8 cellular contexts compared by ENCODE assay signal in the genomic region with DNA sequence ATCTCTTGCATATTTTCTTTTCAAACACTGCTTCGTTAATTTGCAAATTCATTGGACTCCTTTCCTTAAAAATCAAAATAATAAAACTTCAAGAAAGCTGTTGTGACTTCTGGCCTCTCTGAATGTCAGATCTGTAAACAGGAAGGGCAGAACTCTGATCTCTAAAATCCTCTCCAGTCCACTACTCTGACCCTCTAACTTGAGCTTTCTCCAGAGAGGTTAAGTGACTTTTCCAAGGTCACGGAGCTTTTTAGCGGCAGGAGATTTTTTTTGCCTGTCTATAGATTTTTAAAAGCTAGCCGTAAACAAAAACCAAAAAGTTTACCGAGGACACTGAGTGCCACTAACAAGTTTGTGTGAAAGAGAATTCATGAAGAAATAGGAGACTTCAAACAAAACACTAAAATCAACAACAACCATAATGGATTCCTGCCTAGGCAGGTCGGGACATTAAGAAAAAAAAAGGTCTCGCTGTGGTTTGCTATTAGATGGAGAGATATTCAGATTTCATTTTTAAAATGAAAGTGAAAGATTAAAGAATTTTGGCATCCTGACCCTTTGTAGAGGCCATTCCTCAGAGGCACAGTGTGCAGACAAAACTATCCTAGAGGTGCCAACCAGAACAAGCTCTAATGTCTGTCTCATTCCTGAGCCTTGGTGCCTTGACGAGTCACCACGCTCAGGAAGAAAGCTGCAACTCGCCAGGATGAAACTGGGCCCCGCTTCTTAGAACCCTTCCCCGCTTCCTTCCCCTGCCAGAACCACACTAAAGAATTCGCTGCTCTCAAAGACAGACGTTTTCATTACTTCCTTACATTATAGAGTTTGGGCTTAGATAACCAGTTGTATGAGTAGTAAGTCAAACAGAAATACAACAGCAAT.
DNase-seq lines count a peak whose midpoint lies in the region; ATAC-seq and TF ChIP-seq lines count a peak whose summit lies in the region.

No MANE protein-coding gene starts in this region.

- TF ChIP-seq CTCF in A673 (conservative IDR thresholded peaks at IDR 0.05; ENCODE audit: low read depth, low read length) = no peak
- TF ChIP-seq CTCF in HFF-Myc (IDR thresholded peaks at IDR 0.05; ENCODE audit: low read depth, low read length, missing control alignments) = no peak
- TF ChIP-seq CTCF in activated CD8-positive, alpha-beta T cell treated with anti-CD3 and anti-CD28 coated beads for 36 hours (IDR thresholded peaks at IDR 0.05) = no peak
- TF ChIP-seq CTCF in right atrium auricular region (IDR thresholded peaks at IDR 0.05) = no peak

- H3K27ac ChIP-seq in A673 (ENCODE audit: low read depth, low read length, poor library complexity, severe bottlenecking) (peak overlapping the region; percentile 100), right atrium auricular region (peak overlapping the region; percentile 91 to 97), skin epidermis (peak overlapping the region; percentile 26 to 96 (median 91))

- DNase-seq in A673 (ENCODE audit: low spot score) = peak; percentile 47
- DNase-seq in HFF-Myc (ENCODE audit: extremely low read depth, low read depth) = no peak
- DNase-seq in activated CD8-positive, alpha-beta T cell treated with anti-CD3 and anti-CD28 coated beads for 36 hours = no peak
- DNase-seq in right atrium auricular region (ENCODE audit: low spot score) = no peak
- DNase-seq in HEK293T (ENCODE audit: extremely low spot score) = no peak
- DNase-seq in amniotic stem cell (lab: John Stamatoyannopoulos, UW) = no peak

- H3K9me3 ChIP-seq in A673 (ENCODE audit: low read depth, low read length, poor library complexity, severe bottlenecking) = no peaks in the 10 kb centered on the region
- H3K9me3 ChIP-seq in right atrium auricular region = no peaks in the 10 kb centered on the region

- no peaks in the 10 kb centered on the region for H3K9me3 Mint-ChIP-seq in activated CD8-positive, alpha-beta T cell treated with anti-CD3 and anti-CD28 coated beads for 36 hours

- H3K36me3 Mint-ChIP-seq in activated CD8-positive, alpha-beta T cell treated with anti-CD3 and anti-CD28 coated beads for 36 hours (ENCODE audit: low read depth) = peaks cover 2% of the 10 kb centered on the region

- H3K27ac Mint-ChIP-seq in activated CD8-positive, alpha-beta T cell treated with anti-CD3 and anti-CD28 coated beads for 36 hours = no peak overlapping the region

- no peaks in the 10 kb centered on the region for H3K27me3 Mint-ChIP-seq in activated CD8-positive, alpha-beta T cell treated with anti-CD3 and anti-CD28 coated beads for 36 hours

- POLR2A ChIA-PET in A673 (lab: Charles Lee; ENCODE audit: low non-redundant PET) = no interaction called here
- POLR2A ChIA-PET in activated CD8-positive, alpha-beta T cell treated with anti-CD3 and anti-CD28 coated beads for 36 hours (lab: Charles Lee) = interaction anchor here (1.1 to 3.2 kb wide), 8 partner anchors 9 to 345 kb away, joined by 3 to 25 read pairs (median 5); no protein-coding TSS in a partner anchor
- POLR2A ChIA-PET in HEK293T (lab: Yijun Ruan, JAX) = interaction anchor here (1.9 kb wide), 1 partner anchor 11 kb away, joined by 8 read pairs; no protein-coding TSS in a partner anchor

- H3K4me3 ChIP-seq in A673 (ENCODE audit: low read depth, low read length, poor library complexity, severe bottlenecking) = peak overlapping the region; percentile 40
- H3K4me3 ChIP-seq in HFF-Myc (replicated peaks; ENCODE audit: low read depth, low read length) = peak overlapping the region; percentile 51
- H3K4me3 ChIP-seq in right atrium auricular region = peak overlapping the region; percentile 6 to 51
- H3K4me3 ChIP-seq in skin epidermis = peak overlapping the region; percentile 4 to 23 (median 14)

- H3K4me1 ChIP-seq in A673 (ENCODE audit: insufficient read depth, low read length, poor library complexity, severe bottlenecking) = peaks cover 45% of the 10 kb centered on the region
- H3K4me1 ChIP-seq in right atrium auricular region = peaks cover 0 to 43% of the 10 kb centered on the region in 2 donors

- peak; percentile 10 for ATAC-seq in activated CD8-positive, alpha-beta T cell treated with anti-CD3 and anti-CD28 coated beads for 36 hours
- ATAC-seq in HG03432 (IDR thresholded peaks at IDR 0.05; ENCODE audit: unreplicated experiment) = no peak

- H3K4me1 Mint-ChIP-seq in activated CD8-positive, alpha-beta T cell treated with anti-CD3 and anti-CD28 coated beads for 36 hours (ENCODE audit: low read depth) = peaks cover 16% of the 10 kb centered on the region

- intact Hi-C loops in A673 (cut with micrococcal nuclease; ENCODE audit: unreplicated experiment) = loop anchor here (1.0 to 2.0 kb wide), 2 partner anchors 17 to 323 kb away; no protein-coding TSS in a partner anchor
- intact Hi-C loops in activated CD8-positive, alpha-beta T cell treated with anti-CD3 and anti-CD28 coated beads for 36 hours (cut with micrococcal nuclease) = loop anchor here (1.0 kb wide), 1 partner anchor 18 kb away; no protein-coding TSS in a partner anchor

- no peak overlapping the region for H3K4me3 Mint-ChIP-seq in activated CD8-positive, alpha-beta T cell treated with anti-CD3 and anti-CD28 coated beads for 36 hours

- H3K36me3 ChIP-seq in A673 (ENCODE audit: insufficient read depth, low read length, poor library complexity, severe bottlenecking) (peaks cover 21% of the 10 kb centered on the region), right atrium auricular region (no peaks in the 10 kb centered on the region)

- BruUV-seq in A673 (replicated peaks; lab: Mats Ljungman, UMichigan) = no TSS peak

- CTCF ChIA-PET in A673 (lab: Charles Lee) (interaction anchor here (1.5 kb wide), 1 partner anchor 60 kb away, joined by 4 read pairs; no protein-coding TSS in a partner anchor), HEK293T (lab: Yijun Ruan, JAX) (no interaction called here)
- CTCF ChIA-PET in activated CD8-positive, alpha-beta T cell treated with anti-CD3 and anti-CD28 coated beads for 36 hours (lab: Charles Lee) = interaction anchor here (0.7 to 3.1 kb wide), 10 partner anchors 9 to 308 kb away, joined by 3 to 27 read pairs (median 5); no protein-coding TSS in a partner anchor

- H3K27me3 ChIP-seq in A673 (replicated peaks; ENCODE audit: insufficient read depth, low read depth, low read length, poor library complexity) = no peaks in the 10 kb centered on the region
- H3K27me3 ChIP-seq in right atrium auricular region = no peaks in the 10 kb centered on the region

TF ChIP-seq in HEK293T, 16 proteins besides CTCF, POLR2A, EP300 and RAD21:
- TF ChIP-seq ELF4 (IDR thresholded peaks at IDR 0.05) (no peak), LEF1 (IDR thresholded peaks at IDR 0.05; ENCODE audit: borderline replicate concordance) (no peak), ARNT (IDR thresholded peaks at IDR 0.05) (no peak), NFRKB (IDR thresholded peaks at IDR 0.05) (no peak), FOXA1 (IDR thresholded peaks at IDR 0.05) (no peak), CTBP1 (IDR thresholded peaks at IDR 0.05; ENCODE audit: borderline replicate concordance) (no peak), BHLHE40 (IDR thresholded peaks at IDR 0.05; ENCODE audit: borderline replicate concordance) (no peak), SP1 (IDR thresholded peaks at IDR 0.05) (no peak), FOXM1 (IDR thresholded peaks at IDR 0.05; ENCODE audit: borderline replicate concordance) (no peak), SUZ12 (IDR thresholded peaks at IDR 0.05) (no peak), ZNF384 (IDR thresholded peaks at IDR 0.05) (no peak), L3MBTL2 (conservative IDR thresholded peaks at IDR 0.05) (no peak), HDGF (IDR thresholded peaks at IDR 0.05; ENCODE audit: borderline replicate concordance) (no peak), FOXK2 (IDR thresholded peaks at IDR 0.05) (no peak), TARDBP (IDR thresholded peaks at IDR 0.05) (no peak)
- TF ChIP-seq, protein P1, sequence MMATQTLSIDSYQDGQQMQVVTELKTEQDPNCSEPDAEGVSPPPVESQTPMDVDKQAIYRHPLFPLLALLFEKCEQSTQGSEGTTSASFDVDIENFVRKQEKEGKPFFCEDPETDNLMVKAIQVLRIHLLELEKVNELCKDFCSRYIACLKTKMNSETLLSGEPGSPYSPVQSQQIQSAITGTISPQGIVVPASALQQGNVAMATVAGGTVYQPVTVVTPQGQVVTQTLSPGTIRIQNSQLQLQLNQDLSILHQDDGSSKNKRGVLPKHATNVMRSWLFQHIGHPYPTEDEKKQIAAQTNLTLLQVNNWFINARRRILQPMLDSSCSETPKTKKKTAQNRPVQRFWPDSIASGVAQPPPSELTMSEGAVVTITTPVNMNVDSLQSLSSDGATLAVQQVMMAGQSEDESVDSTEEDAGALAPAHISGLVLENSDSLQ (IDR thresholded peaks at IDR 0.05) = no peak
